In the genomic region with DNA sequence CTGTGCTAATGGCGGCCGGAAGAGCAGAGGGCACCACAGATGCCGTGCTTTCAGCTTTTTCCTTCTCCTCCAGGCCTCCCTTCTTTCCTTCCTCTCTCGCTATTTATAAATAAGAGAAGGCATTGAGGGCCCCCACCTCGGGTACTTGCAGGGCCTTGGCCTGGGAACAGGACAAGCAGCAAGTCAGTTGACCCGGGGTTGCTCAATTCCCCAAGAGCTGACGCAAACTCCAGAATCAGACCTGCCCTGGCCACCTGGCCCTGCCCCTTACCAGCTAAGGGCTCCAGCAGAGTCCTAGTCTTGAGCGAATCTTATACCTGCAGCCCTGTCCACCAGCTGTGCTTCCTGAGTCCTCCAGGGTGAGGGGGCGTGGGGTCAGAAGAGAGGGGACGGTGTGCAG, we compare ENCODE assay signal across 12 cellular contexts. TPM values are rescaled to one million over a fixed set of nuclear protein-coding genes. Genes with fewer than 3 reads are reported as not detected.
A peak's percentile ranks its signal among the peaks of the same experiment; 100 is the strongest.
DNase-seq lines count a peak whose midpoint lies in the region; ATAC-seq and TF ChIP-seq lines count a peak whose summit lies in the region.
"Had no signal": no experiment of that assay in that cellular context is flagged by ENCODE, and none has a peak within 500 bp of the region (broad histone marks: within the 10 kb centered on the region; RNA-seq: fewer than 3 reads in every experiment).

No MANE protein-coding gene starts in this region.

- peaks cover 67% of the 10 kb centered on the region for H3K4me1 Mint-ChIP-seq in CD4-positive, alpha-beta T cell (ENCODE audit: low read depth)
- H3K4me1 Mint-ChIP-seq in activated T-helper 17 cell treated with anti-CD3 and anti-CD28 coated beads, Interleukin-2, amount 50 U/mL, for 72 hours = peaks cover 62% of the 10 kb centered on the region

- no peaks in the 10 kb centered on the region for H3K9me3 Mint-ChIP-seq in CD4-positive, alpha-beta T cell
- H3K9me3 Mint-ChIP-seq in activated T-helper 17 cell treated with anti-CD3 and anti-CD28 coated beads, Interleukin-2, amount 50 U/mL, for 72 hours = no peaks in the 10 kb centered on the region
- H3K9me3 Mint-ChIP-seq: CD8-positive, alpha-beta T cell had no signal

- POLR2A ChIA-PET in CD4-positive, alpha-beta T cell (lab: Charles Lee) = interaction anchor here (0.6 to 4.5 kb wide), 2 partner anchors 13 to 272 kb away, joined by 3 to 44 read pairs; a partner anchor contains a TSS

- no peak for DNase-seq in CD4-positive, alpha-beta T cell
- peak; percentile 47 for DNase-seq in hepatocyte (ENCODE audit: low spot score)
- DNase-seq in stimulated activated CD8-positive, alpha-beta memory T cell treated with anti-CD3 and anti-CD28 coated beads, Interleukin-4, amount 100 ng/mL, for 48 hours = no peak
- DNase-seq in OCI-M2 (lab: John Stamatoyannopoulos, UW; ENCODE audit: unreplicated experiment) = no peak
- DNase-seq: activated T-cell treated with anti-CD3 and anti-CD28 coated beads for 4 hours, NCI-H187 treated with DMSO at 0.1 percent for 48 hours had no signal

- no peak overlapping the region for H3K27ac ChIP-seq in CD4-positive, alpha-beta T cell (ENCODE audit: low read depth, low read length)
- H3K27ac ChIP-seq in hepatocyte (peak overlapping the region; percentile 9), rectal smooth muscle tissue (ENCODE audit: low read depth, low read length) (peak overlapping the region; percentile 49)

- no peaks in the 10 kb centered on the region for H4K20me1 ChIP-seq in hepatocyte (ENCODE audit: insufficient read depth, poor library complexity, severe bottlenecking)

- CTCF ChIA-PET in CD4-positive, alpha-beta T cell (lab: Charles Lee) = interaction anchor here (5.3 kb wide), 1 partner anchor 56 kb away, joined by 67 read pairs; no protein-coding TSS in a partner anchor

- no peaks in the 10 kb centered on the region for H3K27me3 ChIP-seq in CD4-positive, alpha-beta T cell (ENCODE audit: control insufficient read depth, insufficient read depth, low read length)
- H3K27me3 ChIP-seq in hepatocyte (no peaks in the 10 kb centered on the region), rectal smooth muscle tissue (ENCODE audit: control insufficient read depth, insufficient read depth, low read length) (no peaks in the 10 kb centered on the region)

- WGBS in hepatocyte (ENCODE audit: low lambda C conversion rate, missing lambda C conversion rate) = 84% methylated on average over 10 of the region's 10 CpGs

- peaks cover 19% of the 10 kb centered on the region for H3K36me3 Mint-ChIP-seq in CD4-positive, alpha-beta T cell (ENCODE audit: low read depth)
- H3K36me3 Mint-ChIP-seq in activated T-helper 17 cell treated with anti-CD3 and anti-CD28 coated beads, Interleukin-2, amount 50 U/mL, for 72 hours (ENCODE audit: low read depth) = peaks cover 100% of the 10 kb centered on the region
- H3K36me3 Mint-ChIP-seq: CD8-positive, alpha-beta T cell had no signal

- H3K36me3 ChIP-seq in hepatocyte (replicated peaks; ENCODE audit: insufficient read depth, low read depth) (no peaks in the 10 kb centered on the region), rectal smooth muscle tissue (ENCODE audit: control insufficient read depth, insufficient read depth, low read length) (no peaks in the 10 kb centered on the region)

- no peak for ATAC-seq in CD4-positive, alpha-beta T cell (ENCODE audit: poor library complexity)
- no peak for ATAC-seq in activated T-helper 17 cell treated with anti-CD3 and anti-CD28 coated beads, Interleukin-2, amount 50 U/mL, for 72 hours (replicated peaks)
- no peak for ATAC-seq in GM21381 (IDR thresholded peaks at IDR 0.05; ENCODE audit: unreplicated experiment)
- ATAC-seq in GM18868 (IDR thresholded peaks at IDR 0.05; ENCODE audit: unreplicated experiment) = no peak
- ATAC-seq: CD8-positive, alpha-beta T cell; SK-N-SH treated with all-trans-retinoic acid at 6 μM for 48 hours had no signal

- intact Hi-C loops in CD4-positive, alpha-beta T cell (cut with DNase I, micrococcal nuclease) = no loop called here

- H3K27me3 Mint-ChIP-seq in CD4-positive, alpha-beta T cell = no peaks in the 10 kb centered on the region
- H3K27me3 Mint-ChIP-seq in activated T-helper 17 cell treated with anti-CD3 and anti-CD28 coated beads, Interleukin-2, amount 50 U/mL, for 72 hours = no peaks in the 10 kb centered on the region

- H3K4me3 ChIP-seq in hepatocyte (no peak overlapping the region), rectal smooth muscle tissue (ENCODE audit: low read length) (no peak overlapping the region)

- no peak overlapping the region for H3K4me2 ChIP-seq in hepatocyte

- H3K27ac Mint-ChIP-seq in CD4-positive, alpha-beta T cell = peak overlapping the region; percentile 96
- H3K27ac Mint-ChIP-seq in activated T-helper 17 cell treated with anti-CD3 and anti-CD28 coated beads, Interleukin-2, amount 50 U/mL, for 72 hours = peak overlapping the region; percentile 99

- no peaks in the 10 kb centered on the region for H3K9me2 ChIP-seq in hepatocyte (replicated peaks; ENCODE audit: insufficient read depth)

- H3K4me3 Mint-ChIP-seq in CD4-positive, alpha-beta T cell = peak overlapping the region; percentile 32
- peak overlapping the region; percentile 95 for H3K4me3 Mint-ChIP-seq in activated T-helper 17 cell treated with anti-CD3 and anti-CD28 coated beads, Interleukin-2, amount 50 U/mL, for 72 hours

- H2AFZ ChIP-seq in hepatocyte = no peak overlapping the region

- H3K4me1 ChIP-seq in hepatocyte (ENCODE audit: insufficient read depth) = peaks cover 23% of the 10 kb centered on the region
- H3K4me1 ChIP-seq in rectal smooth muscle tissue (ENCODE audit: control insufficient read depth, insufficient read depth, low read length) = peaks cover 13% of the 10 kb centered on the region

- H3K79me2 ChIP-seq in hepatocyte = no peaks in the 10 kb centered on the region

- no peak overlapping the region for H3K9ac ChIP-seq in rectal smooth muscle tissue (ENCODE audit: low read length)

- TF ChIP-seq CTCF in CD4-positive, alpha-beta T cell (IDR thresholded peaks at IDR 0.05) = no peak
- no peak for TF ChIP-seq CTCF in hepatocyte (IDR thresholded peaks at IDR 0.05; ENCODE audit: poor library complexity)

- H3K9me3 ChIP-seq in CD4-positive, alpha-beta T cell (ENCODE audit: control insufficient read depth, low read length) = no peaks in the 10 kb centered on the region
- H3K9me3 ChIP-seq in hepatocyte (ENCODE audit: low read depth) = no peaks in the 10 kb centered on the region

RNA-seq across cellular contexts. Expression of a gene that starts 13.5 kb away (rescaled TPM):
- total RNA-seq in CD4-positive, alpha-beta T cell = 10 to 100 TPM; 61.9 to 62.6 TPM
- 100 to 1,000 TPM; 291 to 379 TPM for total RNA-seq in activated T-helper 17 cell treated with anti-CD3 and anti-CD28 coated beads, Interleukin-2, amount 50 U/mL, for 72 hours
- 4.1 and 13.4 TPM in 2 replicates for total RNA-seq in hepatocyte
- polyA plus RNA-seq in hepatocyte = 3.0 and 4.3 TPM in 2 replicates

RNA-seq across cellular contexts. Expression of a gene that starts 49.5 kb away (rescaled TPM):
- 10 to 100 TPM; 63.0 to 67.3 TPM for total RNA-seq in CD4-positive, alpha-beta T cell
- total RNA-seq in activated T-helper 17 cell treated with anti-CD3 and anti-CD28 coated beads, Interleukin-2, amount 50 U/mL, for 72 hours = 10 to 100 TPM; 30.4 to 35.6 TPM
- 32.2 and 32.8 TPM in 2 replicates for total RNA-seq in hepatocyte
- polyA plus RNA-seq in hepatocyte = 7.3 and 10.7 TPM in 2 replicates

Comparison
In these comparisons a context has a peak if more than half of its experiments do, and no peak if none do; other contexts are left out.
1. RNA of a gene that starts 13.5 kb away (total RNA-seq): 291 to 379 TPM in activated T-helper 17 cell treated with anti-CD3 and anti-CD28 coated beads, Interleukin-2, amount 50 U/mL, for 72 hours; 61.9 to 62.6 TPM in CD4-positive, alpha-beta T cell and 4.1 to 13.4 TPM in hepatocyte; every median in the first group is over 4 times any median in the second.